19 cellular contexts compared by ENCODE assay signal in genomic region chr22:44217346-44217745, GRCh38. TPM values are rescaled to one million over a fixed set of nuclear protein-coding genes. Genes with fewer than 3 reads are reported as not detected.
DNase-seq lines count a peak whose midpoint lies in the region; TF ChIP-seq lines count a peak whose summit lies in the region.
"Had no signal": no experiment of that assay in that cellular context is flagged by ENCODE, and none has a peak within 500 bp of the region (broad histone marks: within the 10 kb centered on the region; RNA-seq: fewer than 3 reads in every experiment).

No MANE protein-coding gene starts in this region.

- no peak overlapping the region for H3K4me3 ChIP-seq in H7 (ENCODE audit: insufficient read depth, low read depth, low read length)
- H3K4me3 ChIP-seq in esophagus squamous epithelium: no peak overlapping the region
- H3K4me3 ChIP-seq: BLaER1, HAP-1 had no signal

- peaks cover 0 to 18% (median 0%) of the 10 kb centered on the region in 3 donors for H3K9me3 ChIP-seq in esophagus squamous epithelium

- in situ Hi-C loops in ACHN (cut with HindIII; ENCODE audit: low pct_ligation_motif_present, low pct_unique_long_range_greater_than_20kb, low sequenced_read_pairs): no loop called here

- H3K27ac ChIP-seq in esophagus squamous epithelium: no peak overlapping the region
- H3K27ac ChIP-seq: BLaER1, KMS-11 had no signal

- intact Hi-C loops in esophagus squamous epithelium (cut with DNase I): no loop called here

- TF ChIP-seq POLR2A in esophagus squamous epithelium (IDR thresholded peaks at IDR 0.05): no peak

- no peak overlapping the region for H3K27ac Mint-ChIP-seq in osteocyte (ENCODE audit: unreplicated experiment)

- H3K27me3 ChIP-seq in H7 (ENCODE audit: control insufficient read depth, insufficient read depth, low read length): no peaks in the 10 kb centered on the region
- H3K27me3 ChIP-seq in esophagus squamous epithelium: peaks cover 0 to 77% (median 0%) of the 10 kb centered on the region in 4 donors
- H3K27me3 ChIP-seq: BLaER1 had no signal

- H3K4me1 ChIP-seq in esophagus squamous epithelium: peaks cover 0 to 4% (median 4%) of the 10 kb centered on the region in 3 donors
- H3K4me1 ChIP-seq: HAP-1 had no signal

- H3K36me3 Mint-ChIP-seq in osteocyte (ENCODE audit: unreplicated experiment): no peaks in the 10 kb centered on the region
- H3K36me3 Mint-ChIP-seq: CD14-positive monocyte had no signal

- no peaks in the 10 kb centered on the region for H3K4me1 Mint-ChIP-seq in osteocyte (ENCODE audit: unreplicated experiment)
- H3K4me1 Mint-ChIP-seq: CD14-positive monocyte; CD4-positive, alpha-beta memory T cell had no signal

- H3K9me3 Mint-ChIP-seq in osteocyte (ENCODE audit: unreplicated experiment): peaks cover 5% of the 10 kb centered on the region

- 80 to 87% methylated on average over 7 of the region's 7 CpGs for WGBS in esophagus squamous epithelium, 2 donors

- H3K4me3 Mint-ChIP-seq in osteocyte (ENCODE audit: unreplicated experiment): no peak overlapping the region
- H3K4me3 Mint-ChIP-seq: CD14-positive monocyte; CD4-positive, alpha-beta memory T cell had no signal

- no peaks in the 10 kb centered on the region for H3K36me3 ChIP-seq in H7 (replicated peaks; ENCODE audit: control insufficient read depth, insufficient read depth, low read length)
- H3K36me3 ChIP-seq in esophagus squamous epithelium: no peaks in the 10 kb centered on the region
- H3K36me3 ChIP-seq: BLaER1, HAP-1 had no signal

- TF ChIP-seq CTCF in GM10266 (IDR thresholded peaks at IDR 0.05; ENCODE audit: control insufficient read depth, insufficient read depth, low read depth, missing control alignments) (no peak), osteocyte (IDR thresholded peaks at IDR 0.05) (no peak), esophagus squamous epithelium (IDR thresholded peaks at IDR 0.05) (no peak)

- DNase-seq in GM10266 (ENCODE audit: extremely low spot score): peak; percentile 4
- peak; percentile 5 for DNase-seq in H7
- DNase-seq in iPS-NIHi7 (ENCODE audit: extremely low spot score): peak; percentile 8
- peak; percentile 46 for DNase-seq in osteocyte (ENCODE audit: extremely low spot score, unreplicated experiment)
- no peak for DNase-seq in activated T-cell treated with anti-CD3 and anti-CD28 coated beads, Interleukin-2, amount 50 U/mL, for 48 hours
- no peak for DNase-seq in esophagus squamous epithelium (lab: John Stamatoyannopoulos, UW)
- DNase-seq in ACHN: no peak
- DNase-seq: Calu3; CD4-positive, alpha-beta memory T cell; DMS 273 treated with DMSO at 0.1 percent for 48 hours; DMS53; DND-41; EL; GOT3 had no signal

- H3K27me3 Mint-ChIP-seq in osteocyte (ENCODE audit: unreplicated experiment): no peaks in the 10 kb centered on the region

RNA-seq across cellular contexts. Expression of gene PARVG, which starts 36.6 kb away (rescaled TPM):
- 0.21 TPM in 1 of 2 replicates, not detected in the other for total RNA-seq in H7 (2014; rRNA removed; shearing (Covaris generic))
- total RNA-seq in osteocyte: not detected in 2 replicates
- 10 to 100 TPM in 1 of 4 donors, 1 to 10 TPM in 2, under 1 TPM in 1; 0.42 to 26.1 (median 2.2) TPM for total RNA-seq in esophagus squamous epithelium
- total RNA-seq: Calu3, G401 had no signal

Comparison
In these comparisons a context has a peak if more than half of its experiments do, and no peak if none do; other contexts are left out.
1. DNase-seq: peak in GM10266 (single experiment), H7 (single experiment), iPS-NIHi7 (single experiment) and osteocyte (single experiment); none in activated T-cell treated with anti-CD3 and anti-CD28 coated beads, Interleukin-2, amount 50 U/mL, for 48 hours (0 of 2), esophagus squamous epithelium (single experiment) and ACHN (single experiment).